In the genomic region with DNA sequence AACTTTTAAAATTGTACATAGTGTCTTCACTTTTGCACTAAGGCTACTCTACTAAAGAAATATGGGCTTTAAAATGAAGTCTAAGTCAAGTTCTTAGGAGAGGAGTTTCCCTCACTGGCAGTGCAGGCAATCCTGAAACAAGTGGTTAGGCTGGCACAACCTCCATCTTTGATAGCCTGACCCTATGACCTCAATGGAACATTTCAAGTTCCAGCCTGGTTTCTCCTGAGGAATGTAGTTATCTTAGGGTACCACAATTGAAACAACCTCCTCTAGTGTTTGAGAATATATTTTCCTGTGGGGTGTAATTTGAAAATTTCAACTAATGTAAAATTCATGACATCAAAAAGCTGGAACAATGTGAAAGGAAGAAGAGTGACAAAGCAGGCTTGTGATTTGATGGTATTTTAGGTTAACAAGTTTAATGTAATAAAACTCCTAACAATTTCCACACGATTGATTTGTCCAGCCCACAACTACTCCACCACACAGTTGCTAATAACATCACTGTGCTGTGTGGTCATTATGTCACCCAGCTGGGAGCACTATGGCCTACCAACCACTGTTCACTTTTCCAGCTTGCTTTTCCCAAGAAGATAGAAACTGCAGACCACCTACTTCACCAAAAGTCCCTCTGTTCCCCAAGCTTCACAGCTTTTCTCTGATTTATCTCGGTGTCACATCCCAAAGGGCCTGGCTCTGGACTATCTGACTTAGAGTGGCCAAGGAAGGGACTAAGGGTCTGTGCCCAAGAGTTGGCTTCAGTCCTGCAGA, we compare ENCODE assay signal across 10 cellular contexts. TPM values are rescaled to one million over a fixed set of nuclear protein-coding genes. Genes with fewer than 3 reads are reported as not detected.
DNase-seq lines count a peak whose midpoint lies in the region; ATAC-seq, FAIRE-seq and TF ChIP-seq lines count a peak whose summit lies in the region.
"Had no signal": no experiment of that assay in that cellular context is flagged by ENCODE, and none has a peak within 500 bp of the region (broad histone marks: within the 10 kb centered on the region; RNA-seq: fewer than 3 reads in every experiment).

No MANE protein-coding gene starts in this region.

- H3K9me1 ChIP-seq in endothelial cell of umbilical vein (replicated peaks; ENCODE audit: control insufficient read depth, extremely low read depth, insufficient read depth, low read length), result no peaks in the 10 kb centered on the region

- peaks cover 65% of the 10 kb centered on the region for H3K79me2 ChIP-seq in endothelial cell of umbilical vein (ENCODE audit: control insufficient read depth, insufficient read depth, low read length)

- H3K4me3 ChIP-seq in AG04449 (ENCODE audit: low read depth, low read length) (peak overlapping the region; percentile 93), NT2/D1 (ENCODE audit: insufficient read length, low read depth) (peak overlapping the region; percentile 85), endothelial cell of umbilical vein (replicated peaks in 1 of 3; ENCODE audit: insufficient read depth in 1 of 3, low read depth in 1 of 3, low read length in 3 of 3) (peak overlapping the region; percentile 87 to 99 (median 98))

- H4K20me1 ChIP-seq in endothelial cell of umbilical vein (replicated peaks; ENCODE audit: control insufficient read depth, extremely low read depth, insufficient read depth, low read length), result peaks cover 8% of the 10 kb centered on the region

- TSS peak; percentile 7 for BruUV-seq in endothelial cell of umbilical vein (replicated peaks; lab: Mats Ljungman, UMichigan)

- intact Hi-C loops in endothelial cell of umbilical vein (cut with micrococcal nuclease), result loop anchor here (5.0 kb wide), 2 partner anchors 156 to 284 kb away; partner anchors contain the start of gene RNF13

- H3K36me3 Mint-ChIP-seq in naive B cell, result peaks cover 0 to 8% of the 10 kb centered on the region in 2 donors

- H3K9ac ChIP-seq in NT2/D1 (ENCODE audit: insufficient read length, low read depth) (peak overlapping the region; percentile 93), endothelial cell of umbilical vein (replicated peaks; ENCODE audit: extremely low read depth, insufficient read depth, low read length) (peak overlapping the region; percentile 97)

- no peak for FAIRE-seq in endothelial cell of umbilical vein (lab: Jason Lieb, UNC)

- H3K4me1 ChIP-seq in NT2/D1 (ENCODE audit: insufficient read depth, insufficient read length) (no peaks in the 10 kb centered on the region), endothelial cell of umbilical vein (ENCODE audit: control insufficient read depth, extremely low read depth, insufficient read depth, low read length) (peaks cover 56% of the 10 kb centered on the region)

- peaks cover 11 to 24% (median 19%) of the 10 kb centered on the region in 3 donors for H3K4me1 Mint-ChIP-seq in naive B cell

- no peak overlapping the region for H3K27ac Mint-ChIP-seq in naive B cell

- CTCF ChIA-PET in AG04449 (lab: Yijun Ruan, JAX), result interaction anchor here (0.7 to 1.8 kb wide), 10 partner anchors 8 to 120 kb away, joined by 3 to 6 read pairs (median 3); partner anchors contain the start of gene COMMD2
- CTCF ChIA-PET in endothelial cell of umbilical vein (lab: Charles Lee), result interaction anchor here (1.0 to 10.0 kb wide), 5 partner anchors 36 to 125 kb away, joined by 3 to 92 read pairs (median 7); no protein-coding TSS in a partner anchor

- ATAC-seq in naive B cell (ENCODE audit: low read depth in 2 of 2) (no peak), GM19463 (IDR thresholded peaks at IDR 0.05; ENCODE audit: unreplicated experiment) (no peak), GM18498 (IDR thresholded peaks at IDR 0.05; ENCODE audit: unreplicated experiment) (no peak)

- dilution Hi-C loops in endothelial cell of umbilical vein (cut with MboI; ENCODE audit: extremely low pct_ligation_motif_present, low sequenced_read_pairs), result no loop called here

- peaks cover 48 to 72% (median 59%) of the 10 kb centered on the region in 3 donors for H3K27me3 Mint-ChIP-seq in naive B cell

- POLR2A ChIA-PET in AG04449 (lab: Yijun Ruan, JAX) (interaction anchor here (0.6 to 3.7 kb wide), 6 partner anchors 47 to 121 kb away, joined by 3 to 26 read pairs (median 18); no protein-coding TSS in a partner anchor), endothelial cell of umbilical vein (lab: Charles Lee) (interaction anchor here (0.7 to 1.2 kb wide), 4 partner anchors 9 to 120 kb away, joined by 3 read pairs; no protein-coding TSS in a partner anchor)

- peak overlapping the region in 6 of 8 donors; percentile 4 to 65 (median 34) for H3K4me3 Mint-ChIP-seq in naive B cell

- H3K27ac ChIP-seq in endothelial cell of umbilical vein (ENCODE audit: insufficient read depth, low read depth, low read length), result peak overlapping the region; percentile 85

- TF ChIP-seq POLR2A in endothelial cell of umbilical vein (IDR thresholded peaks at IDR 0.05; ENCODE audit: low read depth, low read length), result peak; percentile 73

- DNase-seq in AG04449 (ENCODE audit: low read depth, low spot score) (no peak), NT2/D1 (ENCODE audit: low read depth, low spot score) (no peak), endothelial cell of umbilical vein (ENCODE audit: low read depth, low spot score) (peak; percentile 50), naive B cell (no peak), AML-193 (lab: John Stamatoyannopoulos, UW) (no peak), NCI-H345 treated with DMSO at 0.1 percent for 48 hours (lab: John Stamatoyannopoulos, UW; ENCODE audit: unreplicated experiment) (no peak)
- DNase-seq: COR-L47, NCI-H345 had no signal

- no peaks in the 10 kb centered on the region for H3K9me3 Mint-ChIP-seq in naive B cell

- H3K9me3 ChIP-seq in NT2/D1 (ENCODE audit: insufficient read depth, low read length) (no peaks in the 10 kb centered on the region), endothelial cell of umbilical vein (replicated peaks; ENCODE audit: control insufficient read depth, insufficient read depth, low read length) (no peaks in the 10 kb centered on the region)

- TF ChIP-seq CTCF in AG04449 (IDR thresholded peaks at IDR 0.05; ENCODE audit: insufficient read depth, low read length, missing control alignments) (no peak), endothelial cell of umbilical vein (IDR thresholded peaks at IDR 0.05; ENCODE audit: extremely low read depth in 1 of 2, insufficient read depth in 1 of 2, low read depth in 1 of 2, low read length in 2 of 2) (no peak)

- peaks cover 3% of the 10 kb centered on the region for H3K27me3 ChIP-seq in NT2/D1 (ENCODE audit: insufficient read depth, insufficient read length)
- H3K27me3 ChIP-seq in endothelial cell of umbilical vein (ENCODE audit: control insufficient read depth in 2 of 2, insufficient read depth in 2 of 2, low read length in 2 of 2), result no peaks in the 10 kb centered on the region

- no peak overlapping the region for H2AFZ ChIP-seq in endothelial cell of umbilical vein (ENCODE audit: low read depth, low read length)

- H3K4me2 ChIP-seq in endothelial cell of umbilical vein (ENCODE audit: insufficient read depth, low read length), result peak overlapping the region; percentile 99

- H3K36me3 ChIP-seq in NT2/D1 (ENCODE audit: insufficient read depth, insufficient read length, low read length) (peaks cover 34% of the 10 kb centered on the region), endothelial cell of umbilical vein (ENCODE audit: control insufficient read depth in 2 of 2, extremely low read depth in 1 of 2, insufficient read depth in 2 of 2, low read length in 2 of 2) (peaks cover 5 to 13% of the 10 kb centered on the region in 2 experiments)

TF ChIP-seq in endothelial cell of umbilical vein, 7 proteins besides CTCF, POLR2A, EP300 and RAD21:
- no peak for TF ChIP-seq MYC (IDR thresholded peaks at IDR 0.05; ENCODE audit: low read depth, low read length)
- no peak for TF ChIP-seq EZH2 (IDR thresholded peaks at IDR 0.05; ENCODE audit: borderline replicate concordance, low read depth, low read length, severe bottlenecking)
- no peak for TF ChIP-seq GATA2 (IDR thresholded peaks at IDR 0.05; ENCODE audit: insufficient read depth, insufficient read length, low read depth, low read length)
- no peak for TF ChIP-seq JUN (IDR thresholded peaks at IDR 0.05; ENCODE audit: borderline replicate concordance, insufficient read depth, insufficient read length, low read depth)
- TF ChIP-seq, protein P1, sequence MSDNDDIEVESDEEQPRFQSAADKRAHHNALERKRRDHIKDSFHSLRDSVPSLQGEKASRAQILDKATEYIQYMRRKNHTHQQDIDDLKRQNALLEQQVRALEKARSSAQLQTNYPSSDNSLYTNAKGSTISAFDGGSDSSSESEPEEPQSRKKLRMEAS (IDR thresholded peaks at IDR 0.05; ENCODE audit: insufficient read depth, insufficient read length), result no peak
- TF ChIP-seq FOS (IDR thresholded peaks at IDR 0.05; ENCODE audit: borderline replicate concordance, insufficient read depth, low read length), result no peak

RNA-seq across cellular contexts. Expression of gene WWTR1, which starts 1.8 kb away (rescaled TPM):
- 210 and 262 TPM in 2 replicates for total RNA-seq in endothelial cell of umbilical vein
- polyA plus RNA-seq in endothelial cell of umbilical vein, result 341 and 347 TPM in 2 replicates
- 377 and 383 TPM in 2 replicates for polyA plus RNA-seq in endothelial cell of umbilical vein (2011; cell fraction: cytosol; rRNA removed)
- polyA plus RNA-seq in endothelial cell of umbilical vein (2011; cell fraction: nucleus; rRNA removed), result 267 and 297 TPM in 2 replicates
- polyA plus RNA-seq in endothelial cell of umbilical vein (2012), result 283 and 286 TPM in 2 replicates
- polyA minus RNA-seq in endothelial cell of umbilical vein, result 706 and 787 TPM in 2 replicates
- 40.0 TPM for polyA minus RNA-seq in endothelial cell of umbilical vein (2011; cell fraction: cytosol; rRNA and poly(A)+ RNA removed)
- 445 and 582 TPM in 2 replicates for polyA minus RNA-seq in endothelial cell of umbilical vein (2011; cell fraction: nucleus; rRNA and poly(A)+ RNA removed)
- under 1 TPM in 1 of 6 donors, not detected in 5; 0.61 TPM for polyA plus RNA-seq in naive B cell (ENCODE audit: low read depth in 6 of 6)

Comparison
In these comparisons a context has a peak if more than half of its experiments do, and no peak if none do; other contexts are left out.
1. RNA of gene WWTR1, which starts 1.8 kb away (polyA plus RNA-seq): 267 to 383 TPM in endothelial cell of umbilical vein; 0.61 TPM in naive B cell; every median in the first group is over 100 times any median in the second.
2. Peak in every context shown above with its lines, with median percentiles within 50 percentile points of each other: H3K4me3 ChIP-seq.